20 cellular contexts compared by ENCODE assay signal in genomic region chr7:42006801-42007394, GRCh38.
DNase-seq lines count a peak whose midpoint lies in the region; ATAC-seq and TF ChIP-seq lines count a peak whose summit lies in the region.
"Had no signal": no experiment of that assay in that cellular context is flagged by ENCODE, and none has a peak within 500 bp of the region (broad histone marks: within the 10 kb centered on the region; RNA-seq: fewer than 3 reads in every experiment).

No MANE protein-coding gene starts in this region.

- no peaks in the 10 kb centered on the region for H3K9me3 Mint-ChIP-seq in GM23338
- no peaks in the 10 kb centered on the region for H3K9me3 Mint-ChIP-seq in nephron progenitor cell
- H3K9me3 Mint-ChIP-seq: CD8-positive, alpha-beta T cell; HFFc6 had no signal

- intact Hi-C loops in Right ventricle myocardium inferior (cut with DNase I) (no loop called here), left cardiac atrium (cut with DNase I) (no loop called here)

- H4K20me1 ChIP-seq in GM23338 (replicated peaks; ENCODE audit: insufficient read depth) (no peaks in the 10 kb centered on the region), SK-N-SH (ENCODE audit: insufficient read depth) (no peaks in the 10 kb centered on the region)
- H4K20me1 ChIP-seq: BLaER1 had no signal

- TF ChIP-seq CTCF in GM23338 (conservative IDR thresholded peaks at IDR 0.05; ENCODE audit: low read depth in 2 of 2) (no peak), nephron progenitor cell (IDR thresholded peaks at IDR 0.05) (no peak), SK-N-SH (IDR thresholded peaks at IDR 0.05) (no peak)

- POLR2A ChIA-PET in SK-N-SH (lab: Yijun Ruan, JAX): no interaction called here

- H3K27me3 ChIP-seq in GM23338 (ENCODE audit: insufficient read depth): no peaks in the 10 kb centered on the region
- peaks cover 67% of the 10 kb centered on the region for H3K27me3 ChIP-seq in SK-N-SH (ENCODE audit: insufficient read depth)
- H3K27me3 ChIP-seq: BLaER1 had no signal

- H3F3A ChIP-seq in GM23338 (replicated peaks; ENCODE audit: low read depth) (no peaks in the 10 kb centered on the region), SK-N-SH (replicated peaks; ENCODE audit: insufficient read depth) (no peaks in the 10 kb centered on the region)

- no peak for TF ChIP-seq RAD21 in SK-N-SH (IDR thresholded peaks at IDR 0.05; ENCODE audit: low read length)

- H3K27ac Mint-ChIP-seq in GM23338 (no peak overlapping the region), nephron progenitor cell (peak overlapping the region; percentile 66)
- H3K27ac Mint-ChIP-seq: B cell; CD4-positive, CD25-positive, alpha-beta regulatory T cell; CD8-positive, alpha-beta T cell; HFFc6 had no signal

- no peaks in the 10 kb centered on the region for H3K9me2 ChIP-seq in GM23338 (ENCODE audit: insufficient read depth)
- H3K9me2 ChIP-seq in SK-N-SH: peaks cover 6% of the 10 kb centered on the region

- H3K4me3 ChIP-seq in GM23338 (no peak overlapping the region), SK-N-SH (ENCODE audit: low read depth in 2 of 2, low read length in 1 of 2) (no peak overlapping the region)
- H3K4me3 ChIP-seq: BLaER1, GM12878, GM23248, HAP-1 had no signal

- DNase-seq in Right ventricle myocardium inferior (ENCODE audit: missing footprints) (no peak), left cardiac atrium (no peak), GM23338 (ENCODE audit: low spot score) (no peak), nephron progenitor cell (no peak), SK-N-SH (no peak)
- DNase-seq in activated CD8-positive, alpha-beta memory T cell treated with anti-CD3 and anti-CD28 coated beads, Interleukin-2, amount 50 U/mL, for 48 hours: no peak
- DNase-seq: Caco-2; CD4-positive, CD25-positive, alpha-beta regulatory T cell; CD8-positive, alpha-beta T cell; DMS79; EL; GDM1; GM23248; HFFc6 had no signal

- no peaks in the 10 kb centered on the region for H3K9me3 ChIP-seq in SK-N-SH
- H3K9me3 ChIP-seq: BLaER1, Caco-2, HAP-1 had no signal

- H3K27ac ChIP-seq in GM23338 (ENCODE audit: low read depth) (no peak overlapping the region), SK-N-SH (ENCODE audit: low read depth in 2 of 2, low read length in 1 of 2) (no peak overlapping the region)
- H3K27ac ChIP-seq: 22Rv1, BLaER1, C4-2B, GM23248 had no signal

- no peaks in the 10 kb centered on the region for H3K36me3 ChIP-seq in GM23338 (ENCODE audit: insufficient read depth)
- no peaks in the 10 kb centered on the region for H3K36me3 ChIP-seq in SK-N-SH (replicated peaks in 1 of 2; ENCODE audit: control insufficient read depth in 1 of 2, insufficient read depth in 2 of 2, low read length in 1 of 2)

- H2AFZ ChIP-seq in GM23338: no peak overlapping the region
- H2AFZ ChIP-seq in SK-N-SH (ENCODE audit: low read depth): no peak overlapping the region
- H2AFZ ChIP-seq: GM23248 had no signal

- no peak for TF ChIP-seq EP300 in SK-N-SH (IDR thresholded peaks at IDR 0.05; ENCODE audit: borderline replicate concordance in 1 of 2, low read depth in 1 of 2, low read length in 1 of 2)

- H3K4me2 ChIP-seq in GM23338: peak overlapping the region; percentile 11; the same call in 1 of the 2 replicates
- no peak overlapping the region for H3K4me2 ChIP-seq in SK-N-SH
- H3K4me2 ChIP-seq: BLaER1 had no signal

- no peaks in the 10 kb centered on the region for H3K27me3 Mint-ChIP-seq in GM23338 (ENCODE audit: insufficient read depth, low read depth, poor library complexity)
- no peaks in the 10 kb centered on the region for H3K27me3 Mint-ChIP-seq in nephron progenitor cell (ENCODE audit: low read depth, poor library complexity)
- H3K27me3 Mint-ChIP-seq: CD4-positive, CD25-positive, alpha-beta regulatory T cell had no signal

- H3K4me1 ChIP-seq in GM23338 (ENCODE audit: insufficient read depth): no peaks in the 10 kb centered on the region
- H3K4me1 ChIP-seq in SK-N-SH (ENCODE audit: control insufficient read depth in 1 of 2, insufficient read depth in 2 of 2, low read depth in 1 of 2, low read length in 1 of 2): no peaks in the 10 kb centered on the region
- H3K4me1 ChIP-seq: BLaER1, Caco-2, HAP-1 had no signal

- 4% methylated on average over 3 of the region's 3 CpGs for WGBS in SK-N-SH (ENCODE audit: low lambda C conversion rate)

- peak; percentile 72 for ATAC-seq in Right ventricle myocardium inferior
- ATAC-seq in left cardiac atrium: no peak
- ATAC-seq in GM23338: no peak
- ATAC-seq: CD8-positive, alpha-beta T cell; GM12878 had no signal

- peaks cover 12% of the 10 kb centered on the region; the same call in 2 of the 3 replicates for H3K4me1 Mint-ChIP-seq in GM23338
- no peaks in the 10 kb centered on the region for H3K4me1 Mint-ChIP-seq in nephron progenitor cell
- H3K4me1 Mint-ChIP-seq: B cell; CD4-positive, CD25-positive, alpha-beta regulatory T cell had no signal

- no peaks in the 10 kb centered on the region for H3K79me2 ChIP-seq in GM23338 (replicated peaks; ENCODE audit: insufficient read depth)
- H3K79me2 ChIP-seq in SK-N-SH (ENCODE audit: insufficient read depth): no peaks in the 10 kb centered on the region

- H3K36me3 Mint-ChIP-seq in GM23338 (ENCODE audit: low read depth): peaks cover 4% of the 10 kb centered on the region; the same call in 1 of the 3 replicates
- H3K36me3 Mint-ChIP-seq in nephron progenitor cell (ENCODE audit: low read depth): peaks cover 93% of the 10 kb centered on the region
- H3K36me3 Mint-ChIP-seq: CD4-positive, CD25-positive, alpha-beta regulatory T cell; CD8-positive, alpha-beta T cell had no signal

- CTCF ChIA-PET in SK-N-SH (lab: Yijun Ruan, JAX): interaction anchor here (1.2 kb wide), 1 partner anchor 64 kb away, joined by 3 read pairs; no protein-coding TSS in a partner anchor

- no peak overlapping the region for H3K4me3 Mint-ChIP-seq in GM23338
- no peak overlapping the region for H3K4me3 Mint-ChIP-seq in nephron progenitor cell
- H3K4me3 Mint-ChIP-seq: B cell; CD4-positive, CD25-positive, alpha-beta regulatory T cell; CD8-positive, alpha-beta T cell; HFFc6 had no signal

- no peak overlapping the region for H3K9ac ChIP-seq in SK-N-SH
- H3K9ac ChIP-seq: BLaER1, GM23248 had no signal

TF ChIP-seq in GM23338, 12 proteins besides CTCF, POLR2A, EP300 and RAD21 (continues in another document):
- TF ChIP-seq REST (IDR thresholded peaks at IDR 0.05; ENCODE audit: unreplicated experiment) (no peak), JUNB (IDR thresholded peaks at IDR 0.05; ENCODE audit: unreplicated experiment) (no peak)

TF ChIP-seq in SK-N-SH, 30 proteins besides CTCF, POLR2A, EP300 and RAD21:
- no peak for TF ChIP-seq MXI1 (IDR thresholded peaks at IDR 0.05; ENCODE audit: low read depth, low read length)
- TF ChIP-seq NFIC (IDR thresholded peaks at IDR 0.05; ENCODE audit: borderline replicate concordance): no peak
- TF ChIP-seq MAX (IDR thresholded peaks at IDR 0.05; ENCODE audit: low read depth): no peak
